ENCODE assay signal across 11 cellular contexts in genomic region chr16:54937673-54938350, GRCh38. TPM values are rescaled to one million over a fixed set of nuclear protein-coding genes. Genes with fewer than 3 reads are reported as not detected.
DNase-seq lines count a peak whose midpoint lies in the region; ATAC-seq and TF ChIP-seq lines count a peak whose summit lies in the region.
"Had no signal": no experiment of that assay in that cellular context is flagged by ENCODE, and none has a peak within 500 bp of the region (broad histone marks: within the 10 kb centered on the region; RNA-seq: fewer than 3 reads in every experiment).

No MANE protein-coding gene starts in this region.

- H3K27ac ChIP-seq in WERI-Rb-1 (no peak overlapping the region), gastrocnemius medialis (peak overlapping the region in 1 of 4 donors; percentile 42)

- ATAC-seq in gastrocnemius medialis (no peak), HG03565 (IDR thresholded peaks at IDR 0.05; ENCODE audit: unreplicated experiment) (no peak)
- ATAC-seq: activated CD4-positive, CD25-positive, alpha-beta regulatory T cell treated with anti-CD3 and anti-CD28 coated beads, Interleukin-2, amount 50 U/mL, for 24 hours had no signal

- in situ Hi-C loops in gastrocnemius medialis (cut with MboI; ENCODE audit: low sequenced_read_pairs in 4 of 4) = loop anchor here in 1 of 4 donors (25.0 kb wide), 2 partner anchors 651 to 751 kb away; partner anchors contain the start of gene IRX3

- DNase-seq in GM04504 (ENCODE audit: low read depth) = peak; percentile 14
- DNase-seq in WERI-Rb-1 = peak; percentile 20
- DNase-seq in fibroblast of villous mesenchyme (ENCODE audit: low read depth) = no peak
- DNase-seq in gastrocnemius medialis = no peak
- DNase-seq in NCI-H526 treated with DMSO at 0.1 percent for 48 hours (lab: John Stamatoyannopoulos, UW) = no peak
- DNase-seq in NCI-H2196 treated with DMSO at 0.1 percent for 48 hours (lab: John Stamatoyannopoulos, UW; ENCODE audit: unreplicated experiment) = no peak
- DNase-seq: cerebellar nuclear complex; NK-92 treated with Interleukin-12 subunit alpha and Interleukin-12 subunit beta, amount 100 ng/mL, for 24 hours had no signal

- no peak for TF ChIP-seq POLR2A in gastrocnemius medialis (IDR thresholded peaks at IDR 0.05)

- H3K4me1 ChIP-seq in gastrocnemius medialis = peaks cover 8 to 25% of the 10 kb centered on the region in 2 donors

- H3K9me3 ChIP-seq in WERI-Rb-1 (ENCODE audit: severe bottlenecking) (no peaks in the 10 kb centered on the region), gastrocnemius medialis (no peaks in the 10 kb centered on the region)
- H3K9me3 ChIP-seq: mucosa of descending colon had no signal

- H3K4me3 ChIP-seq in WERI-Rb-1 (ENCODE audit: low read depth, low read length) (peak overlapping the region; percentile 58), fibroblast of villous mesenchyme (ENCODE audit: low read depth, low read length) (no peak overlapping the region), gastrocnemius medialis (peak overlapping the region; percentile 31 to 52 (median 40))
- H3K4me3 ChIP-seq: mucosa of descending colon had no signal

- H3K36me3 ChIP-seq in WERI-Rb-1 = no peaks in the 10 kb centered on the region
- H3K36me3 ChIP-seq in gastrocnemius medialis = no peaks in the 10 kb centered on the region

- no peak for TF ChIP-seq CTCF in WERI-Rb-1 (IDR thresholded peaks at IDR 0.05; ENCODE audit: low read depth, low read length)
- TF ChIP-seq CTCF in fibroblast of villous mesenchyme (IDR thresholded peaks at IDR 0.05; ENCODE audit: insufficient read depth, low read depth, low read length) = peak; percentile 3
- no peak for TF ChIP-seq CTCF in gastrocnemius medialis (IDR thresholded peaks at IDR 0.05 in 4 of 5, conservative IDR thresholded peaks at IDR 0.05 in 1 of 5)

- H3K27me3 ChIP-seq in WERI-Rb-1 (ENCODE audit: insufficient read depth, low read depth, severe bottlenecking) = peaks cover 60% of the 10 kb centered on the region
- H3K27me3 ChIP-seq in gastrocnemius medialis = peaks cover 74 to 86% (median 84%) of the 10 kb centered on the region in 3 donors

- intact Hi-C loops in gastrocnemius medialis (cut with DNase I; ENCODE audit: low total_unique reads) = loop anchor here (5.0 to 10.0 kb wide), 2 partner anchors 317 to 991 kb away; no protein-coding TSS in a partner anchor

RNA-seq across cellular contexts. Expression of gene IRX5, which starts 7.1 kb away (rescaled TPM):
- total RNA-seq in fibroblast of villous mesenchyme = under 0.01 TPM in 1 of 2 replicates, not detected in the other
- 1 to 10 TPM in 3 of 4 donors, under 1 TPM in 1; 0.20 to 4.1 (median 2.6) TPM for total RNA-seq in gastrocnemius medialis
- total RNA-seq: mucosa of descending colon had no signal

Comparison
In these comparisons a context has a peak if more than half of its experiments do, and no peak if none do; other contexts are left out.
1. DNase-seq: peak in GM04504 (single experiment) and WERI-Rb-1 (single experiment); none in fibroblast of villous mesenchyme (single experiment), gastrocnemius medialis (0 of 2), NCI-H526 treated with DMSO at 0.1 percent for 48 hours (single experiment) and NCI-H2196 treated with DMSO at 0.1 percent for 48 hours (single experiment).